Comparison of ENCODE assay signal across 8 cellular contexts in the genomic region with DNA sequence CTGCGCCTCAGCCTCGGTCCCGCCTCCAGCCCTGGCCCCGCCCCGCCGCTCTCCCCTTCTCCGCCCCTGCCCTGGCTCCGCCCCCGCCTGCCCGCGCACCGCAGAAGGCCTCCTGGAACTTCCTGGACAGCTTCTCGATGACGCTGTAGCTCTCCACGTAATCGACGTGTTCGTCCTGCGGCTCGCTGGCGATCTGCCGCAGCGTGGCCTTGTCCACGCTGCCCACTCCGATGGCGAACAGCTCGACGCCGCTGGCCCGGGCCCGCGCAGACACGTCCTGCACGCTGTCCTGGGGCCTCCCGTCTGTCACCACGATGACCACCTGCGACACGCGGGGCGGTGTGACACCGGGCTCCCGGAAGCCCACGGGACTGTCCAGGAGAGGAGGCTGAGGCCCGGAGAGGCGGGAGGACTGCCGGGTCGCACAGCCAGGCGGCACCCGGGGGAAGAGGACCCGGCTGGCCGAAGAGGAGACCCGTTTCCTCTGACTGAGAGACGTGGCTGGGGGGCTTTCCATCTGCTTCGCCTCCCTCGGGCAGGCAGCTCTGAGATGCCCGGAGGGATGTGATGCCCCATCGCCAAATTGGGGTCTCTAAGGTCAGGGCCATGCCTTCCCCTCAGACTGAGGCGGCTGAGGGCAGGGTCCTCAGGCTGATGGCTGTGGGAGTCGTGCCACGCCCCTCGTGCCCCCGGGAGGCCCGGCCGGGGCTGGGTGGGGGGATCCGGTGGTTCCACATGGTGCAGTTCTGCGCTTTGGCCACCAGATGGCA. TPM values are rescaled to one million over a fixed set of nuclear protein-coding genes. Genes with fewer than 3 reads are reported as not detected.
A peak's percentile ranks its signal among the peaks of the same experiment; 100 is the strongest.
DNase-seq lines count a peak whose midpoint lies in the region; ATAC-seq and TF ChIP-seq lines count a peak whose summit lies in the region.

No MANE protein-coding gene starts in this region.

- no peaks in the 10 kb centered on the region for H3K36me3 ChIP-seq in ectodermal cell (ENCODE audit: control insufficient read depth, insufficient read depth, low read length)

- no peaks in the 10 kb centered on the region for H3K27me3 ChIP-seq in ectodermal cell (ENCODE audit: control insufficient read depth, insufficient read depth, low read length, poor library complexity, severe bottlenecking)

- peaks cover 19% of the 10 kb centered on the region for H3K36me3 Mint-ChIP-seq in activated CD8-positive, alpha-beta T cell treated with anti-CD3 and anti-CD28 coated beads for 36 hours (ENCODE audit: low read depth)
- peaks cover 3% of the 10 kb centered on the region for H3K36me3 Mint-ChIP-seq in memory B cell

- peak; percentile 93 for DNase-seq in AG09309 (ENCODE audit: low read depth)
- peak; percentile 90 for DNase-seq in NCI-H748 (lab: John Stamatoyannopoulos, UW; ENCODE audit: unreplicated experiment)
- DNase-seq in activated CD8-positive, alpha-beta T cell treated with anti-CD3 and anti-CD28 coated beads for 36 hours: peak; percentile 100
- peak; percentile 91 to 96 for DNase-seq in memory B cell (ENCODE audit: low spot score in 2 of 2)
- peak; percentile 58 for DNase-seq in stimulated activated CD8-positive, alpha-beta memory T cell treated with anti-CD3 and anti-CD28 coated beads, Interleukin-12 subunit alpha, Interleukin-12 subunit beta, amount 100 ng/mL, for 24 hours (ENCODE audit: extremely low read depth)

- peak; percentile 61 for ATAC-seq in GM18909 (IDR thresholded peaks at IDR 0.05; ENCODE audit: poor library complexity, unreplicated experiment)
- peak; percentile 56 for ATAC-seq in HG03175 (IDR thresholded peaks at IDR 0.05; ENCODE audit: unreplicated experiment)
- peak; percentile 70 for ATAC-seq in activated CD8-positive, alpha-beta T cell treated with anti-CD3 and anti-CD28 coated beads for 36 hours
- ATAC-seq in memory B cell (ENCODE audit: low read depth): peak; percentile 69

- peak; percentile 90 for TF ChIP-seq CTCF in AG09309 (IDR thresholded peaks at IDR 0.05; ENCODE audit: control insufficient read depth, insufficient read depth, low read depth, low read length, missing control alignments)
- no peak for TF ChIP-seq CTCF in activated CD8-positive, alpha-beta T cell treated with anti-CD3 and anti-CD28 coated beads for 36 hours (IDR thresholded peaks at IDR 0.05)

- CTCF ChIA-PET in activated CD8-positive, alpha-beta T cell treated with anti-CD3 and anti-CD28 coated beads for 36 hours (lab: Charles Lee): interaction anchor here (0.6 to 4.4 kb wide), 29 partner anchors 9 to 1488 kb away, joined by 3 to 283 read pairs (median 8); no protein-coding TSS in a partner anchor

- intact Hi-C loops in activated CD8-positive, alpha-beta T cell treated with anti-CD3 and anti-CD28 coated beads for 36 hours (cut with micrococcal nuclease): loop anchor here (1.0 kb wide), 1 partner anchor 60 kb away; no protein-coding TSS in a partner anchor

- no peaks in the 10 kb centered on the region for H3K4me1 ChIP-seq in ectodermal cell (ENCODE audit: control insufficient read depth, insufficient read depth, low read length)

- peak overlapping the region; percentile 93 for H3K27ac Mint-ChIP-seq in activated CD8-positive, alpha-beta T cell treated with anti-CD3 and anti-CD28 coated beads for 36 hours
- H3K27ac Mint-ChIP-seq in memory B cell: peak overlapping the region; percentile 99

- H3K4me1 Mint-ChIP-seq in activated CD8-positive, alpha-beta T cell treated with anti-CD3 and anti-CD28 coated beads for 36 hours (ENCODE audit: low read depth): peaks cover 29% of the 10 kb centered on the region
- H3K4me1 Mint-ChIP-seq in memory B cell: peaks cover 16% of the 10 kb centered on the region

- H3K27me3 Mint-ChIP-seq in activated CD8-positive, alpha-beta T cell treated with anti-CD3 and anti-CD28 coated beads for 36 hours: no peaks in the 10 kb centered on the region
- no peaks in the 10 kb centered on the region for H3K27me3 Mint-ChIP-seq in memory B cell

- H3K9me3 ChIP-seq in ectodermal cell (ENCODE audit: control insufficient read depth, low read length): no peaks in the 10 kb centered on the region

- H3K9me3 Mint-ChIP-seq in activated CD8-positive, alpha-beta T cell treated with anti-CD3 and anti-CD28 coated beads for 36 hours: peaks cover 5% of the 10 kb centered on the region
- no peaks in the 10 kb centered on the region for H3K9me3 Mint-ChIP-seq in memory B cell

- POLR2A ChIA-PET in activated CD8-positive, alpha-beta T cell treated with anti-CD3 and anti-CD28 coated beads for 36 hours (lab: Charles Lee): interaction anchor here (0.7 to 4.1 kb wide), 18 partner anchors 9 to 201 kb away, joined by 3 to 40 read pairs (median 8); a partner anchor contains a TSS

- H3K27ac ChIP-seq in ectodermal cell (ENCODE audit: insufficient read depth, low read depth, low read length, poor library complexity, severe bottlenecking): peak overlapping the region; percentile 76

- WGBS in ectodermal cell, 2 experiments: 1% methylated on average over 66 of the region's 66 CpGs

- H3K4me3 Mint-ChIP-seq in activated CD8-positive, alpha-beta T cell treated with anti-CD3 and anti-CD28 coated beads for 36 hours: peak overlapping the region; percentile 88
- peak overlapping the region; percentile 92 for H3K4me3 Mint-ChIP-seq in memory B cell

- H3K4me3 ChIP-seq in AG09309 (ENCODE audit: control insufficient read depth, low read depth, low read length): peak overlapping the region; percentile 71
- peak overlapping the region; percentile 54 for H3K4me3 ChIP-seq in ectodermal cell (ENCODE audit: insufficient read depth, low read depth, low read length)

RNA-seq across cellular contexts. Expression of a gene that starts 4.6 kb away (rescaled TPM):
- total RNA-seq in activated CD8-positive, alpha-beta T cell treated with anti-CD3 and anti-CD28 coated beads for 36 hours: 1 to 10 TPM in 1 of 2 experiments, under 1 TPM in 1; 0.45 to 1.4 TPM
- polyA plus RNA-seq in ectodermal cell (2013, experiment 1 of 4): not detected
- 0.05 TPM for polyA plus RNA-seq in ectodermal cell (2013, experiment 2 of 4)
- 0.32 TPM for polyA plus RNA-seq in ectodermal cell (2013, experiment 3 of 4)
- not detected for polyA plus RNA-seq in ectodermal cell (2013, experiment 4 of 4)

RNA-seq across cellular contexts. Expression of a gene that starts 38.8 kb away (rescaled TPM):
- 100 to 1,000 TPM; 229 to 237 TPM for total RNA-seq in activated CD8-positive, alpha-beta T cell treated with anti-CD3 and anti-CD28 coated beads for 36 hours
- polyA plus RNA-seq in ectodermal cell (2013, experiment 1 of 4): not detected
- 0.25 TPM for polyA plus RNA-seq in ectodermal cell (2013, experiment 2 of 4)
- polyA plus RNA-seq in ectodermal cell (2013, experiment 3 of 4): 0.11 TPM
- polyA plus RNA-seq in ectodermal cell (2013, experiment 4 of 4): 0.24 TPM

Comparison
In these comparisons a context has a peak if more than half of its experiments do, and no peak if none do; other contexts are left out.
1. Peak in every context shown above with its lines: DNase-seq, ATAC-seq, H3K4me3 ChIP-seq and H3K27ac ChIP-seq.